Comparison of ENCODE assay signal across 26 cellular contexts in genomic region chr2:43777306-43777926, GRCh38. TPM values are rescaled to one million over a fixed set of nuclear protein-coding genes. Genes with fewer than 3 reads are reported as not detected.
DNase-seq lines count a peak whose midpoint lies in the region; ATAC-seq lines count a peak whose summit lies in the region.
"Had no signal": no experiment of that assay in that cellular context is flagged by ENCODE, and none has a peak within 500 bp of the region (broad histone marks: within the 10 kb centered on the region; RNA-seq: fewer than 3 reads in every experiment).

No MANE protein-coding gene starts in this region.

- H3K4me1 Mint-ChIP-seq in activated CD4-positive, alpha-beta T cell treated with anti-CD3 and anti-CD28 coated beads for 36 hours: peaks cover 29% of the 10 kb centered on the region
- H3K4me1 Mint-ChIP-seq in activated T-cell treated with anti-CD3 and anti-CD28 coated beads, Interleukin-2, amount 50 U/mL, for 24 hours (ENCODE audit: low read depth): peaks cover 31% of the 10 kb centered on the region
- peaks cover 22% of the 10 kb centered on the region for H3K4me1 Mint-ChIP-seq in stimulated activated naive CD8-positive, alpha-beta T cell treated with anti-CD3 and anti-CD28 coated beads, Interleukin-15, amount 100 ng/mL, for 72 hours
- H3K4me1 Mint-ChIP-seq in stimulated activated naive CD8-positive, alpha-beta T cell treated with anti-CD3 and anti-CD28 coated beads, Interleukin-15, Interleukin-2, amounts not matched to agents 100 ng/mL and 50 ng/mL, for 24 hours (ENCODE audit: low read depth): peaks cover 29% of the 10 kb centered on the region

- POLR2A ChIA-PET in activated CD4-positive, alpha-beta T cell treated with anti-CD3 and anti-CD28 coated beads for 36 hours (lab: Charles Lee): no interaction called here

- CTCF ChIA-PET in activated CD4-positive, alpha-beta T cell treated with anti-CD3 and anti-CD28 coated beads for 36 hours (lab: Charles Lee): no interaction called here

- peak overlapping the region; percentile 58 for H3K27ac Mint-ChIP-seq in activated CD4-positive, alpha-beta T cell treated with anti-CD3 and anti-CD28 coated beads for 36 hours
- H3K27ac Mint-ChIP-seq in activated T-cell treated with anti-CD3 and anti-CD28 coated beads, Interleukin-2, amount 50 U/mL, for 24 hours: peak overlapping the region; percentile 83
- H3K27ac Mint-ChIP-seq in stimulated activated naive CD8-positive, alpha-beta T cell treated with anti-CD3 and anti-CD28 coated beads, Interleukin-15, amount 100 ng/mL, for 72 hours: no peak overlapping the region
- H3K27ac Mint-ChIP-seq in stimulated activated naive CD8-positive, alpha-beta T cell treated with anti-CD3 and anti-CD28 coated beads, Interleukin-15, Interleukin-2, amounts not matched to agents 100 ng/mL and 50 ng/mL, for 24 hours: peak overlapping the region; percentile 87
- H3K27ac Mint-ChIP-seq: B cell; CD8-positive, alpha-beta T cell; HFFc6 had no signal

- ATAC-seq in activated CD4-positive, alpha-beta T cell treated with anti-CD3 and anti-CD28 coated beads for 36 hours: no peak
- ATAC-seq in stimulated activated naive CD8-positive, alpha-beta T cell treated with anti-CD3 and anti-CD28 coated beads, Interleukin-15, Interleukin-2, amounts not matched to agents 100 U/mL and 50 U/mL, for 24 hours: peak; percentile 39
- no peak for ATAC-seq in stimulated activated naive CD8-positive, alpha-beta T cell treated with anti-CD3 and anti-CD28 coated beads, Interleukin-15, amount 100 ng/mL, for 72 hours
- ATAC-seq: CD8-positive, alpha-beta T cell; GM12878; Right ventricle myocardium inferior had no signal

- H3K27me3 Mint-ChIP-seq in activated CD4-positive, alpha-beta T cell treated with anti-CD3 and anti-CD28 coated beads for 36 hours: no peaks in the 10 kb centered on the region
- H3K27me3 Mint-ChIP-seq in activated T-cell treated with anti-CD3 and anti-CD28 coated beads, Interleukin-2, amount 50 U/mL, for 24 hours: no peaks in the 10 kb centered on the region
- no peaks in the 10 kb centered on the region for H3K27me3 Mint-ChIP-seq in stimulated activated naive CD8-positive, alpha-beta T cell treated with anti-CD3 and anti-CD28 coated beads, Interleukin-15, amount 100 ng/mL, for 72 hours
- H3K27me3 Mint-ChIP-seq in stimulated activated naive CD8-positive, alpha-beta T cell treated with anti-CD3 and anti-CD28 coated beads, Interleukin-15, Interleukin-2, amounts not matched to agents 100 ng/mL and 50 ng/mL, for 24 hours: no peaks in the 10 kb centered on the region
- H3K27me3 Mint-ChIP-seq: B cell had no signal

- intact Hi-C loops in activated CD4-positive, alpha-beta T cell treated with anti-CD3 and anti-CD28 coated beads for 36 hours (cut with DNase I, micrococcal nuclease): loop anchor here in 1 of 2 experiments (1.0 to 10.0 kb wide), 3 partner anchors 11 to 143 kb away; partner anchors contain the start of gene PLEKHH2

- peak; percentile 52 for DNase-seq in activated CD4-positive, alpha-beta T cell treated with anti-CD3 and anti-CD28 coated beads for 36 hours
- DNase-seq in activated CD4-positive, alpha-beta T cell treated with anti-CD3 and anti-CD28 coated beads, Interleukin-2, amount 50 U/mL, for 1 hour: no peak
- DNase-seq in activated T-cell treated with anti-CD3 and anti-CD28 coated beads, Interleukin-2, amount 50 U/mL, for 24 hours: no peak
- DNase-seq in activated T-cell treated with anti-CD3 and anti-CD28 coated beads, Interleukin-2, amount 50 U/mL, for 1 hour: no peak
- peak; percentile 47 for DNase-seq in stimulated activated naive CD8-positive, alpha-beta T cell treated with anti-CD3 and anti-CD28 coated beads, Interleukin-15, Interleukin-2, amounts not matched to agents 100 U/mL and 50 U/mL, for 24 hours
- no peak for DNase-seq in stimulated activated naive CD8-positive, alpha-beta T cell treated with anti-CD3 and anti-CD28 coated beads, Interleukin-15, amount 100 ng/mL, for 72 hours
- no peak for DNase-seq in NCI-H748 (lab: John Stamatoyannopoulos, UW; ENCODE audit: unreplicated experiment)
- DNase-seq: Caco-2; CD8-positive, alpha-beta T cell; DMS79; EL; GDM1; GOT3; HFFc6; KBM-7; NCI-H1105 treated with DMSO at 0.1 percent for 48 hours; NCI-H146; NCI-H1930; NCI-H2107; NCI-H446 treated with DMSO at 0.1 percent for 48 hours; NCI-H526; PC-9 had no signal

- H3K9me3 Mint-ChIP-seq in activated CD4-positive, alpha-beta T cell treated with anti-CD3 and anti-CD28 coated beads for 36 hours (ENCODE audit: low read depth): no peaks in the 10 kb centered on the region
- H3K9me3 Mint-ChIP-seq in activated T-cell treated with anti-CD3 and anti-CD28 coated beads, Interleukin-2, amount 50 U/mL, for 24 hours: no peaks in the 10 kb centered on the region
- no peaks in the 10 kb centered on the region for H3K9me3 Mint-ChIP-seq in stimulated activated naive CD8-positive, alpha-beta T cell treated with anti-CD3 and anti-CD28 coated beads, Interleukin-15, amount 100 ng/mL, for 72 hours
- H3K9me3 Mint-ChIP-seq in stimulated activated naive CD8-positive, alpha-beta T cell treated with anti-CD3 and anti-CD28 coated beads, Interleukin-15, Interleukin-2, amounts not matched to agents 100 ng/mL and 50 ng/mL, for 24 hours: no peaks in the 10 kb centered on the region
- H3K9me3 Mint-ChIP-seq: CD8-positive, alpha-beta T cell; HFFc6 had no signal

- H3K36me3 Mint-ChIP-seq in activated CD4-positive, alpha-beta T cell treated with anti-CD3 and anti-CD28 coated beads for 36 hours (ENCODE audit: low read depth): peaks cover 3% of the 10 kb centered on the region
- H3K36me3 Mint-ChIP-seq in activated T-cell treated with anti-CD3 and anti-CD28 coated beads, Interleukin-2, amount 50 U/mL, for 24 hours (ENCODE audit: low read depth): peaks cover 21% of the 10 kb centered on the region
- H3K36me3 Mint-ChIP-seq in stimulated activated naive CD8-positive, alpha-beta T cell treated with anti-CD3 and anti-CD28 coated beads, Interleukin-15, Interleukin-2, amounts not matched to agents 100 ng/mL and 50 ng/mL, for 24 hours (ENCODE audit: low read depth): peaks cover 19% of the 10 kb centered on the region

- no peak overlapping the region for H3K4me3 Mint-ChIP-seq in activated CD4-positive, alpha-beta T cell treated with anti-CD3 and anti-CD28 coated beads for 36 hours
- H3K4me3 Mint-ChIP-seq in activated T-cell treated with anti-CD3 and anti-CD28 coated beads, Interleukin-2, amount 50 U/mL, for 24 hours: peak overlapping the region; percentile 12
- no peak overlapping the region for H3K4me3 Mint-ChIP-seq in stimulated activated naive CD8-positive, alpha-beta T cell treated with anti-CD3 and anti-CD28 coated beads, Interleukin-15, amount 100 ng/mL, for 72 hours
- peak overlapping the region; percentile 28 for H3K4me3 Mint-ChIP-seq in stimulated activated naive CD8-positive, alpha-beta T cell treated with anti-CD3 and anti-CD28 coated beads, Interleukin-15, Interleukin-2, amounts not matched to agents 100 ng/mL and 50 ng/mL, for 24 hours
- H3K4me3 Mint-ChIP-seq: B cell; CD8-positive, alpha-beta T cell; HFFc6 had no signal

RNA-seq across cellular contexts. Expression of gene DYNC2LI1, which starts 3.6 kb away (rescaled TPM):
- total RNA-seq in activated CD4-positive, alpha-beta T cell treated with anti-CD3 and anti-CD28 coated beads for 36 hours: 10 to 100 TPM; 19.5 to 28.4 TPM

Comparison
In these comparisons a context has a peak if more than half of its experiments do, and no peak if none do; other contexts are left out.
1. DNase-seq: peak in activated CD4-positive, alpha-beta T cell treated with anti-CD3 and anti-CD28 coated beads for 36 hours (single experiment) and stimulated activated naive CD8-positive, alpha-beta T cell treated with anti-CD3 and anti-CD28 coated beads, Interleukin-15, Interleukin-2, amounts not matched to agents 100 U/mL and 50 U/mL, for 24 hours (single experiment); none in activated CD4-positive, alpha-beta T cell treated with anti-CD3 and anti-CD28 coated beads, Interleukin-2, amount 50 U/mL, for 1 hour (single experiment), activated T-cell treated with anti-CD3 and anti-CD28 coated beads, Interleukin-2, amount 50 U/mL, for 24 hours (single experiment), activated T-cell treated with anti-CD3 and anti-CD28 coated beads, Interleukin-2, amount 50 U/mL, for 1 hour (single experiment), stimulated activated naive CD8-positive, alpha-beta T cell treated with anti-CD3 and anti-CD28 coated beads, Interleukin-15, amount 100 ng/mL, for 72 hours (0 of 2) and NCI-H748 (single experiment).
2. H3K27ac Mint-ChIP-seq: peak in activated CD4-positive, alpha-beta T cell treated with anti-CD3 and anti-CD28 coated beads for 36 hours (single experiment), activated T-cell treated with anti-CD3 and anti-CD28 coated beads, Interleukin-2, amount 50 U/mL, for 24 hours (single experiment) and stimulated activated naive CD8-positive, alpha-beta T cell treated with anti-CD3 and anti-CD28 coated beads, Interleukin-15, Interleukin-2, amounts not matched to agents 100 ng/mL and 50 ng/mL, for 24 hours (single experiment); none in stimulated activated naive CD8-positive, alpha-beta T cell treated with anti-CD3 and anti-CD28 coated beads, Interleukin-15, amount 100 ng/mL, for 72 hours (0 of 2).
3. H3K4me3 Mint-ChIP-seq: peak in activated T-cell treated with anti-CD3 and anti-CD28 coated beads, Interleukin-2, amount 50 U/mL, for 24 hours (single experiment) and stimulated activated naive CD8-positive, alpha-beta T cell treated with anti-CD3 and anti-CD28 coated beads, Interleukin-15, Interleukin-2, amounts not matched to agents 100 ng/mL and 50 ng/mL, for 24 hours (single experiment); none in activated CD4-positive, alpha-beta T cell treated with anti-CD3 and anti-CD28 coated beads for 36 hours (single experiment) and stimulated activated naive CD8-positive, alpha-beta T cell treated with anti-CD3 and anti-CD28 coated beads, Interleukin-15, amount 100 ng/mL, for 72 hours (0 of 2).